ENCODE assay signal across 15 cellular contexts in genomic region chr14:70152704-70153103, GRCh38.
"Had no signal": no experiment of that assay in that cellular context is flagged by ENCODE, and none has a peak within 500 bp of the region (broad histone marks: within the 10 kb centered on the region; RNA-seq: fewer than 3 reads in every experiment).

No MANE protein-coding gene starts in this region.

- DNase-seq: activated CD4-positive, alpha-beta T cell treated with anti-CD3 and anti-CD28 coated beads, Interleukin-2, amount 50 U/mL, for 1 hour; activated CD4-positive, CD25-positive, alpha-beta regulatory T cell; activated CD8-positive, alpha-beta memory T cell treated with anti-CD3 and anti-CD28 coated beads for 24 hours; activated gamma-delta T cell treated with Interleukin-2 at 50 U/mL for 16 hours; activated naive CD8-positive, alpha-beta T cell treated with anti-CD3 and anti-CD28 coated beads for 36 hours; cortex of kidney; effector memory CD8-positive, alpha-beta T cell; foreskin melanocyte; spleen; stomach; testis; upper lobe of left lung had no signal

- H3K9me3 Mint-ChIP-seq: activated naive CD8-positive, alpha-beta T cell treated with anti-CD3 and anti-CD28 coated beads for 36 hours; effector memory CD8-positive, alpha-beta T cell; T-helper 2 cell treated with Interferon-gamma antibody and Interleukin-4, amounts not matched to agents 5 μg/mL and 100 μg/mL, for 36 hours had no signal

- H3K27ac Mint-ChIP-seq: activated naive CD8-positive, alpha-beta T cell treated with anti-CD3 and anti-CD28 coated beads for 36 hours; brain; effector memory CD8-positive, alpha-beta T cell; T-helper 2 cell treated with Interferon-gamma antibody and Interleukin-4, amounts not matched to agents 5 μg/mL and 100 μg/mL, for 36 hours had no signal

- H3K4me1 Mint-ChIP-seq: activated naive CD8-positive, alpha-beta T cell treated with anti-CD3 and anti-CD28 coated beads for 36 hours had no signal

- ATAC-seq: effector memory CD8-positive, alpha-beta T cell; sciatic nerve had no signal

- H3K4me3 Mint-ChIP-seq: activated naive CD8-positive, alpha-beta T cell treated with anti-CD3 and anti-CD28 coated beads for 36 hours; brain; effector memory CD8-positive, alpha-beta T cell; T-helper 2 cell treated with Interferon-gamma antibody and Interleukin-4, amounts not matched to agents 5 μg/mL and 100 μg/mL, for 36 hours had no signal

- H3K36me3 Mint-ChIP-seq: activated naive CD8-positive, alpha-beta T cell treated with anti-CD3 and anti-CD28 coated beads for 36 hours; brain had no signal
